1 cellular context compared by ENCODE assay signal in genomic region chr21:33368124-33368523, GRCh38.
TF ChIP-seq lines count a peak whose summit lies in the region.

No MANE protein-coding gene starts in this region.

TF ChIP-seq in K562, 482 proteins besides CTCF, POLR2A, EP300 and RAD21 (continued from another document and continues in another):
- TF ChIP-seq ATF3 (IDR thresholded peaks at IDR 0.05), result no peak
- TF ChIP-seq ATF3 (CRISPR knock-in tag; conservative IDR thresholded peaks at IDR 0.05), result no peak
- no peak for TF ChIP-seq SNIP1 (IDR thresholded peaks at IDR 0.05; ENCODE audit: low read depth)
- TF ChIP-seq GABPB2 (CRISPR knock-in tag; conservative IDR thresholded peaks at IDR 0.05), result no peak
- no peak for TF ChIP-seq FOXJ3 (CRISPR knock-in tag; IDR thresholded peaks at IDR 0.05)
- TF ChIP-seq ZNF140 (CRISPR knock-in tag; IDR thresholded peaks at IDR 0.05), result no peak
- TF ChIP-seq STAT5A (IDR thresholded peaks at IDR 0.05; ENCODE audit: borderline replicate concordance, low read length), result no peak
- TF ChIP-seq COPS2 (conservative IDR thresholded peaks at IDR 0.05), result no peak
- TF ChIP-seq TRIM28 (IDR thresholded peaks at IDR 0.05), result no peak
- TF ChIP-seq CCNT2 (IDR thresholded peaks at IDR 0.05; ENCODE audit: borderline replicate concordance, extremely low read depth, insufficient read length, low read depth, low read length), result no peak
- no peak for TF ChIP-seq ZNF133 (CRISPR knock-in tag; IDR thresholded peaks at IDR 0.05)
- no peak for TF ChIP-seq RNF219 (CRISPR knock-in tag; IDR thresholded peaks at IDR 0.05)
- TF ChIP-seq HES1 (IDR thresholded peaks at IDR 0.05; ENCODE audit: low read depth), result 0 out of 2 replicates have a peak, but pooled peaks have one; percentile 24
- no peak for TF ChIP-seq THRA (IDR thresholded peaks at IDR 0.05)
- TF ChIP-seq MYNN (IDR thresholded peaks at IDR 0.05), result peak; percentile 91
- no peak for TF ChIP-seq MYNN (CRISPR knock-in tag; IDR thresholded peaks at IDR 0.05)
- TF ChIP-seq HNRNPL (IDR thresholded peaks at IDR 0.05; ENCODE audit: low read depth, low read length), result peak; percentile 51; the same call in 1 of the 2 replicates
- peak in 1 of 2 experiments; percentile 62; a peak in 1 of 4 replicates for TF ChIP-seq ZNF639 (CRISPR knock-in tag; conservative IDR thresholded peaks at IDR 0.05 in 1 of 2, IDR thresholded peaks at IDR 0.05 in 1 of 2)
- TF ChIP-seq NR2F6 (CRISPR knock-in tag; IDR thresholded peaks at IDR 0.05), result no peak
- TF ChIP-seq DACH1 (IDR thresholded peaks at IDR 0.05; ENCODE audit: partially characterized antibody), result no peak
- TF ChIP-seq NFXL1 (CRISPR knock-in tag; IDR thresholded peaks at IDR 0.05), result no peak
- TF ChIP-seq PTBP1 (IDR thresholded peaks at IDR 0.05; ENCODE audit: low read depth, low read length), result no peak
- no peak for TF ChIP-seq BRCA1 (IDR thresholded peaks at IDR 0.05)
- TF ChIP-seq BRCA1 (CRISPR knock-in tag; IDR thresholded peaks at IDR 0.05), result no peak
- TF ChIP-seq TBL1XR1 (IDR thresholded peaks at IDR 0.05; ENCODE audit: low read length in 2 of 2), result peak in 1 of 2 experiments; percentile 53; a peak in 1 of 4 replicates
- no peak for TF ChIP-seq TGIF2 (CRISPR knock-in tag; IDR thresholded peaks at IDR 0.05)
- TF ChIP-seq HOMEZ (CRISPR knock-in tag; IDR thresholded peaks at IDR 0.05), result no peak
- no peak for TF ChIP-seq E2F3 (CRISPR knock-in tag; IDR thresholded peaks at IDR 0.05)
- TF ChIP-seq TEAD1 (CRISPR knock-in tag; IDR thresholded peaks at IDR 0.05), result peak; percentile 61 to 69; a peak in 2 of 4 replicates
- TF ChIP-seq MAZ (CRISPR knock-in tag; conservative IDR thresholded peaks at IDR 0.05 in 1 of 2, IDR thresholded peaks at IDR 0.05 in 1 of 2), result peak in 1 of 2 experiments; percentile 37; a peak in 1 of 4 replicates
- no peak for TF ChIP-seq CXXC5 (CRISPR knock-in tag; IDR thresholded peaks at IDR 0.05)
- TF ChIP-seq ZFP36 (IDR thresholded peaks at IDR 0.05; ENCODE audit: low read depth, low read length, partially characterized antibody), result peak; percentile 12
- no peak for TF ChIP-seq POLR3G (IDR thresholded peaks at IDR 0.05; ENCODE audit: extremely low read depth, insufficient read length, insufficient replicate concordance)
- TF ChIP-seq E2F1 (CRISPR knock-in tag; IDR thresholded peaks at IDR 0.05), result no peak
- peak; percentile 73 for TF ChIP-seq ZNF766 (CRISPR knock-in tag; conservative IDR thresholded peaks at IDR 0.05)
- TF ChIP-seq ZNF57 (CRISPR knock-in tag; IDR thresholded peaks at IDR 0.05), result no peak
- TF ChIP-seq CBFB (CRISPR knock-in tag; IDR thresholded peaks at IDR 0.05), result no peak
- no peak for TF ChIP-seq NUFIP1 (IDR thresholded peaks at IDR 0.05; ENCODE audit: partially characterized antibody)
- TF ChIP-seq JUNB (CRISPR knock-in tag; conservative IDR thresholded peaks at IDR 0.05), result no peak
- no peak for TF ChIP-seq MBD1 (CRISPR knock-in tag; IDR thresholded peaks at IDR 0.05)
- TF ChIP-seq ZNF589 (CRISPR knock-in tag; IDR thresholded peaks at IDR 0.05; ENCODE audit: low read depth), result no peak
- TF ChIP-seq ZZZ3 (IDR thresholded peaks at IDR 0.05), result no peak
- no peak for TF ChIP-seq ASH1L (IDR thresholded peaks at IDR 0.05; ENCODE audit: borderline replicate concordance, low read depth, partially characterized antibody)
- no peak for TF ChIP-seq RERE (CRISPR knock-in tag; IDR thresholded peaks at IDR 0.05; ENCODE audit: borderline replicate concordance)
- TF ChIP-seq ZNF707 (CRISPR knock-in tag; conservative IDR thresholded peaks at IDR 0.05), result no peak
- no peak for TF ChIP-seq EP400 (IDR thresholded peaks at IDR 0.05)
